Comparison of ENCODE assay signal across 8 cellular contexts in genomic region chr1:23791434-23792047, GRCh38. TPM values are rescaled to one million over a fixed set of nuclear protein-coding genes. Genes with fewer than 3 reads are reported as not detected.
DNase-seq lines count a peak whose midpoint lies in the region; ATAC-seq and TF ChIP-seq lines count a peak whose summit lies in the region.

No MANE protein-coding gene starts in this region.

- H3K9me3 ChIP-seq in DOHH2 (ENCODE audit: control insufficient read depth, insufficient read depth, low read length) (no peaks in the 10 kb centered on the region), HUES6 (ENCODE audit: control insufficient read depth, insufficient read depth, low read depth, low read length) (no peaks in the 10 kb centered on the region)

- no peaks in the 10 kb centered on the region for H3K9me3 Mint-ChIP-seq in osteocyte (ENCODE audit: unreplicated experiment)

- peak overlapping the region; percentile 77 for H3K9ac ChIP-seq in HUES6 (ENCODE audit: low read length)

- no peak for ATAC-seq in HG03108 (IDR thresholded peaks at IDR 0.05; ENCODE audit: unreplicated experiment)
- ATAC-seq in HG02610 (IDR thresholded peaks at IDR 0.05; ENCODE audit: unreplicated experiment): no peak

- peaks cover 13% of the 10 kb centered on the region for H3F3A ChIP-seq in DOHH2 (ENCODE audit: control insufficient read depth, insufficient read depth)

- H3K27ac ChIP-seq in DOHH2 (ENCODE audit: low read depth, low read length) (peak overlapping the region; percentile 4), HUES6 (ENCODE audit: low read depth, low read length) (0 out of 2 replicates have a peak overlapping the region, but pooled peaks have one; percentile 6)

- peak overlapping the region; percentile 82 for H3K4me2 ChIP-seq in DOHH2 (ENCODE audit: low read length)

- no peaks in the 10 kb centered on the region for H3K9me2 ChIP-seq in DOHH2 (replicated peaks; ENCODE audit: control insufficient read depth, low read length)

- H3K4me1 ChIP-seq in DOHH2 (ENCODE audit: control insufficient read depth, low read length) (peaks cover 18% of the 10 kb centered on the region), HUES6 (ENCODE audit: control insufficient read depth, insufficient read depth, low read length) (peaks cover 15% of the 10 kb centered on the region)

- TF ChIP-seq CTCF in DOHH2 (IDR thresholded peaks at IDR 0.05; ENCODE audit: low read depth, low read length, poor library complexity, severe bottlenecking) (no peak), foreskin fibroblast (IDR thresholded peaks at IDR 0.05; ENCODE audit: low read depth, low read length) (no peak), osteocyte (IDR thresholded peaks at IDR 0.05) (no peak)

- H3K4me3 Mint-ChIP-seq in osteocyte (ENCODE audit: unreplicated experiment): peak overlapping the region; percentile 96

- peaks cover 41% of the 10 kb centered on the region for H3K4me1 Mint-ChIP-seq in osteocyte (ENCODE audit: unreplicated experiment)

- H3K27me3 ChIP-seq in DOHH2 (ENCODE audit: control insufficient read depth, low read length) (no peaks in the 10 kb centered on the region), HUES6 (ENCODE audit: control insufficient read depth, insufficient read depth, low read length) (no peaks in the 10 kb centered on the region)

- peak overlapping the region; percentile 94 for H3K27ac Mint-ChIP-seq in osteocyte (ENCODE audit: unreplicated experiment)

- H3K4me3 ChIP-seq in DOHH2 (ENCODE audit: low read length): peak overlapping the region; percentile 78
- peak overlapping the region; percentile 83 for H3K4me3 ChIP-seq in HUES6 (ENCODE audit: low read depth, low read length)
- peak overlapping the region; percentile 79 to 97 for H3K4me3 ChIP-seq in foreskin fibroblast (ENCODE audit: low read depth in 1 of 2, low read length in 2 of 2)

- peaks cover 28% of the 10 kb centered on the region for H3K79me2 ChIP-seq in DOHH2 (ENCODE audit: control insufficient read depth, low read length)

- H3K36me3 Mint-ChIP-seq in osteocyte (ENCODE audit: unreplicated experiment): peaks cover 22% of the 10 kb centered on the region

- H3K27me3 Mint-ChIP-seq in osteocyte (ENCODE audit: unreplicated experiment): no peaks in the 10 kb centered on the region

- H3K36me3 ChIP-seq in DOHH2 (ENCODE audit: control insufficient read depth, low read length) (peaks cover 34% of the 10 kb centered on the region), HUES6 (ENCODE audit: control insufficient read depth, insufficient read depth, low read length) (peaks cover 49% of the 10 kb centered on the region)

- peak; percentile 42 for DNase-seq in activated T-cell treated with anti-CD3 and anti-CD28 coated beads, Interleukin-2, amount 50 U/mL, for 1 hour
- peak in 1 of 2 donors; percentile 51 for DNase-seq in foreskin fibroblast
- DNase-seq in osteocyte (ENCODE audit: extremely low spot score, unreplicated experiment): no peak
- DNase-seq in central memory CD4-positive, alpha-beta T cell: no peak

- H4K20me1 ChIP-seq in DOHH2 (ENCODE audit: control insufficient read depth, insufficient read depth, low read depth, low read length): no peaks in the 10 kb centered on the region

RNA-seq across cellular contexts. Expression of gene LYPLA2, which starts 0.6 kb away (rescaled TPM):
- total RNA-seq in osteocyte: 39.2 and 39.9 TPM in 2 replicates

RNA-seq across cellular contexts. Expression of gene GALE, which starts 9.0 kb away (rescaled TPM):
- 17.5 and 20.0 TPM in 2 replicates for total RNA-seq in osteocyte

RNA-seq across cellular contexts. Expression of gene PITHD1, which starts 13.3 kb away (rescaled TPM):
- 42.4 and 44.3 TPM in 2 replicates for total RNA-seq in osteocyte

RNA-seq across cellular contexts. Expression of gene HMGCL, which starts 33.7 kb away (rescaled TPM):
- 34.1 and 37.4 TPM in 2 replicates for total RNA-seq in osteocyte

RNA-seq across cellular contexts. Expression of gene ELOA, which starts 48.3 kb away (rescaled TPM):
- 41.4 and 47.0 TPM in 2 replicates for total RNA-seq in osteocyte
